Comparison of ENCODE assay signal across 1 cellular context in genomic region chr7:107694395-107694794, GRCh38.
TF ChIP-seq lines count a peak whose summit lies in the region.

No MANE protein-coding gene starts in this region.

TF ChIP-seq in WTC11, 78 proteins besides CTCF, POLR2A, EP300 and RAD21 (continued from another document):
- TF ChIP-seq, protein P1, sequence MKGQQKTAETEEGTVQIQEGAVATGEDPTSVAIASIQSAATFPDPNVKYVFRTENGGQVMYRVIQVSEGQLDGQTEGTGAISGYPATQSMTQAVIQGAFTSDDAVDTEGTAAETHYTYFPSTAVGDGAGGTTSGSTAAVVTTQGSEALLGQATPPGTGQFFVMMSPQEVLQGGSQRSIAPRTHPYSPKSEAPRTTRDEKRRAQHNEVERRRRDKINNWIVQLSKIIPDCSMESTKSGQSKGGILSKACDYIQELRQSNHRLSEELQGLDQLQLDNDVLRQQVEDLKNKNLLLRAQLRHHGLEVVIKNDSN (CRISPR knock-in tag; IDR thresholded peaks at IDR 0.05), result no peak
- no peak for TF ChIP-seq PRRX2 (CRISPR knock-in tag; IDR thresholded peaks at IDR 0.05)
- TF ChIP-seq JUN (CRISPR knock-in tag; IDR thresholded peaks at IDR 0.05), result no peak
- no peak for TF ChIP-seq IRF1 (CRISPR knock-in tag; IDR thresholded peaks at IDR 0.05)
- TF ChIP-seq ZNF396 (CRISPR knock-in tag; IDR thresholded peaks at IDR 0.05; ENCODE audit: borderline replicate concordance), result no peak
- no peak for TF ChIP-seq ZNF263 (CRISPR knock-in tag; IDR thresholded peaks at IDR 0.05; ENCODE audit: low read depth)
